23 cellular contexts compared by ENCODE assay signal in the genomic region with DNA sequence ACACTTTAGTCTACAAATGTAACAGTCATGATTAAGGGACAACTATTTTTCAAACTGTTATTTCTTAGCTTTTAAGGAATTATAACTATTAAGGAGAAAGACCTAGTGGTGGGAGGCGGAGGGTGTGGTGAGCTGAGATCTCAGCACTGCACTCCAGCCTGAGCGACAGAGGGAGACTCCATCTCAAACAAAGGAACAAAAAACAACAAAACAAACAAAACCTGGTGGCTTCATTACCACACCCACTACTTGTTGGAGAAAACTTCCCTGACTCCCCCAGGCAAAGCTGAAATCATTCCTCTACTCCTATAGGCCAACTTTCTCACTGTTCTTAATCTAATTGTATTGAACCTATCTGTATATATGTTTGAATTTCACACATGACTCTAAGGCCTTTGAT. TPM values are rescaled to one million over a fixed set of nuclear protein-coding genes. Genes with fewer than 3 reads are reported as not detected.
DNase-seq lines count a peak whose midpoint lies in the region; ATAC-seq, FAIRE-seq and TF ChIP-seq lines count a peak whose summit lies in the region.
"Had no signal": no experiment of that assay in that cellular context is flagged by ENCODE, and none has a peak within 500 bp of the region (broad histone marks: within the 10 kb centered on the region; RNA-seq: fewer than 3 reads in every experiment).

No MANE protein-coding gene starts in this region.

- H3K36me3 Mint-ChIP-seq in CD8-positive, alpha-beta memory T cell = peaks cover 3 to 40% (median 16%) of the 10 kb centered on the region in 3 donors
- H3K36me3 Mint-ChIP-seq in astrocyte (ENCODE audit: low read depth, unreplicated experiment) (no peaks in the 10 kb centered on the region), naive B cell (peaks cover 14 to 21% of the 10 kb centered on the region in 2 donors), HFFc6 (ENCODE audit: low read depth) (peaks cover 14% of the 10 kb centered on the region)

- no peak overlapping the region for H3K4me2 ChIP-seq in astrocyte (ENCODE audit: low read length)

- DNase-seq in CD8-positive, alpha-beta memory T cell = no peak
- DNase-seq in astrocyte (ENCODE audit: low read depth) = no peak
- no peak for DNase-seq in naive B cell
- DNase-seq in HFFc6 = no peak
- no peak for DNase-seq in DMS 273 treated with DMSO at 0.1 percent for 48 hours (lab: John Stamatoyannopoulos, UW)
- DNase-seq in foreskin fibroblast = no peak
- DNase-seq: activated CD4-positive, alpha-beta memory T cell treated with anti-CD3 and anti-CD28 coated beads, Interleukin-2, amount 10 ng/mL, durations not matched to agents 7 days and 5 days; activated gamma-delta T cell treated with Interleukin-2 at 50 U/mL for 16 hours; body of pancreas; foreskin keratinocyte; GF-D8; GM23248; KG1; left lung; midbrain; NCI-H1694; NCI-H2171 treated with DMSO at 0.1 percent for 48 hours; NCI-H526 treated with DMSO at 0.1 percent for 48 hours; stomach; tibial artery had no signal

- no peak overlapping the region for H2AFZ ChIP-seq in astrocyte (ENCODE audit: low read depth, low read length)
- H2AFZ ChIP-seq: GM23248, hepatocyte had no signal

- H3K27ac ChIP-seq in CD8-positive, alpha-beta memory T cell (ENCODE audit: low read depth, low read length) = no peak overlapping the region
- H3K27ac ChIP-seq in HUES6 (ENCODE audit: low read depth, low read length) (no peak overlapping the region), astrocyte (ENCODE audit: low read depth, low read length) (no peak overlapping the region)
- H3K27ac ChIP-seq: body of pancreas, foreskin keratinocyte, GM23248, hepatocyte, left lung, prostate gland, stomach, tibial artery had no signal

- peak overlapping the region in 7 of 8 donors; percentile 6 to 98 (median 52) for H3K27ac Mint-ChIP-seq in CD8-positive, alpha-beta memory T cell
- H3K27ac Mint-ChIP-seq in astrocyte (ENCODE audit: unreplicated experiment) (no peak overlapping the region), naive B cell (peak overlapping the region in 5 of 6 donors; percentile 55 to 84 (median 72)), HFFc6 (no peak overlapping the region)
- H3K27ac Mint-ChIP-seq: activated CD4-positive, alpha-beta memory T cell treated with anti-CD3 and anti-CD28 coated beads, Interleukin-2, amount 10 ng/mL, durations not matched to agents 7 days and 5 days had no signal

- H3K4me3 Mint-ChIP-seq in CD8-positive, alpha-beta memory T cell = peak overlapping the region in 2 of 7 donors; percentile 24 to 67
- H3K4me3 Mint-ChIP-seq in astrocyte (ENCODE audit: unreplicated experiment) = peak overlapping the region; percentile 0
- peak overlapping the region in 1 of 8 donors; percentile 96 for H3K4me3 Mint-ChIP-seq in naive B cell
- H3K4me3 Mint-ChIP-seq in HFFc6 = no peak overlapping the region
- H3K4me3 Mint-ChIP-seq: activated CD4-positive, alpha-beta memory T cell treated with anti-CD3 and anti-CD28 coated beads, Interleukin-2, amount 10 ng/mL, durations not matched to agents 7 days and 5 days had no signal

- H3K27me3 ChIP-seq in CD8-positive, alpha-beta memory T cell (ENCODE audit: insufficient read depth, low read length, poor library complexity, severe bottlenecking) = no peaks in the 10 kb centered on the region
- H3K27me3 ChIP-seq in HUES6 (ENCODE audit: control insufficient read depth, insufficient read depth, low read length) (no peaks in the 10 kb centered on the region), astrocyte (ENCODE audit: insufficient read depth, low read length) (no peaks in the 10 kb centered on the region)
- H3K27me3 ChIP-seq: body of pancreas, foreskin keratinocyte, hepatocyte, left lung, stomach, tibial artery had no signal

- peaks cover 50 to 65% (median 63%) of the 10 kb centered on the region in 3 donors for H3K4me1 Mint-ChIP-seq in CD8-positive, alpha-beta memory T cell
- H3K4me1 Mint-ChIP-seq in astrocyte (ENCODE audit: low read depth, unreplicated experiment) = peaks cover 13% of the 10 kb centered on the region
- peaks cover 40 to 57% (median 42%) of the 10 kb centered on the region in 3 donors for H3K4me1 Mint-ChIP-seq in naive B cell
- H3K4me1 Mint-ChIP-seq in HFFc6 (ENCODE audit: low read depth) = peaks cover 46% of the 10 kb centered on the region

- peaks cover 0 to 2% of the 10 kb centered on the region in 2 donors for H3K27me3 Mint-ChIP-seq in CD8-positive, alpha-beta memory T cell
- no peaks in the 10 kb centered on the region for H3K27me3 Mint-ChIP-seq in astrocyte (ENCODE audit: low read depth, unreplicated experiment)
- no peaks in the 10 kb centered on the region for H3K27me3 Mint-ChIP-seq in naive B cell
- H3K27me3 Mint-ChIP-seq in HFFc6 (ENCODE audit: insufficient read depth) = no peaks in the 10 kb centered on the region; the same call in 1 of the 2 replicates
- H3K27me3 Mint-ChIP-seq: activated CD4-positive, alpha-beta memory T cell treated with anti-CD3 and anti-CD28 coated beads, Interleukin-2, amount 10 ng/mL, durations not matched to agents 7 days and 5 days had no signal

- H4K20me1 ChIP-seq in astrocyte (ENCODE audit: insufficient read depth, low read length) = no peaks in the 10 kb centered on the region

- no peak for FAIRE-seq in astrocyte (lab: Jason Lieb, UNC)

- TF ChIP-seq CTCF in astrocyte (IDR thresholded peaks at IDR 0.05; ENCODE audit: insufficient read depth, low read depth, low read length) (no peak), HFFc6 (IDR thresholded peaks at IDR 0.05) (no peak), foreskin fibroblast (IDR thresholded peaks at IDR 0.05; ENCODE audit: low read depth, low read length) (no peak)

- H3K36me3 ChIP-seq in CD8-positive, alpha-beta memory T cell (ENCODE audit: insufficient read depth, low read length) = no peaks in the 10 kb centered on the region
- H3K36me3 ChIP-seq in HUES6 (ENCODE audit: control insufficient read depth, insufficient read depth, low read length) (peaks cover 3% of the 10 kb centered on the region), astrocyte (ENCODE audit: insufficient read depth, low read length) (no peaks in the 10 kb centered on the region)
- H3K36me3 ChIP-seq: left lung, prostate gland had no signal

- H3K9me3 Mint-ChIP-seq in CD8-positive, alpha-beta memory T cell = no peaks in the 10 kb centered on the region
- H3K9me3 Mint-ChIP-seq in astrocyte (ENCODE audit: unreplicated experiment) (no peaks in the 10 kb centered on the region), naive B cell (no peaks in the 10 kb centered on the region), HFFc6 (no peaks in the 10 kb centered on the region)
- H3K9me3 Mint-ChIP-seq: activated CD4-positive, alpha-beta memory T cell treated with anti-CD3 and anti-CD28 coated beads, Interleukin-2, amount 10 ng/mL, durations not matched to agents 7 days and 5 days had no signal

- H3K4me3 ChIP-seq in CD8-positive, alpha-beta memory T cell (ENCODE audit: low read length) = no peak overlapping the region
- no peak overlapping the region for H3K4me3 ChIP-seq in HUES6 (ENCODE audit: low read depth, low read length)
- H3K4me3 ChIP-seq in astrocyte (ENCODE audit: insufficient read depth, low read depth, low read length) = no peak overlapping the region
- no peak overlapping the region for H3K4me3 ChIP-seq in foreskin fibroblast (ENCODE audit: low read depth in 1 of 2, low read length in 2 of 2)
- H3K4me3 ChIP-seq: body of pancreas, GM23248, hepatocyte, left lung, prostate gland, stomach, tibial artery had no signal

- POLR2A ChIA-PET in CD8-positive, alpha-beta memory T cell (lab: Charles Lee) = no interaction called here

- peaks cover 58% of the 10 kb centered on the region for H3K79me2 ChIP-seq in astrocyte (ENCODE audit: insufficient read depth, low read length)

- H3K9me3 ChIP-seq in CD8-positive, alpha-beta memory T cell (ENCODE audit: low read length) = no peaks in the 10 kb centered on the region
- H3K9me3 ChIP-seq in HUES6 (ENCODE audit: control insufficient read depth, insufficient read depth, low read depth, low read length) (no peaks in the 10 kb centered on the region), astrocyte (ENCODE audit: insufficient read depth, low read depth, low read length) (no peaks in the 10 kb centered on the region)
- H3K9me3 ChIP-seq: body of pancreas, left lung, prostate gland, stomach, tibial artery had no signal

- H3K9ac ChIP-seq in HUES6 (ENCODE audit: low read length) (peak overlapping the region; percentile 37), astrocyte (ENCODE audit: low read length) (no peak overlapping the region)
- H3K9ac ChIP-seq: GM23248 had no signal

- H3K4me1 ChIP-seq in CD8-positive, alpha-beta memory T cell (ENCODE audit: insufficient read depth, low read length) = peaks cover 32% of the 10 kb centered on the region
- H3K4me1 ChIP-seq in HUES6 (ENCODE audit: control insufficient read depth, insufficient read depth, low read length) (peaks cover 19% of the 10 kb centered on the region), astrocyte (ENCODE audit: insufficient read depth, low read length) (peaks cover 9% of the 10 kb centered on the region)
- H3K4me1 ChIP-seq: foreskin keratinocyte had no signal

- no peak for ATAC-seq in naive B cell (ENCODE audit: low read depth in 2 of 2)
- ATAC-seq: body of pancreas, foreskin keratinocyte, left lung had no signal

- CTCF ChIA-PET in CD8-positive, alpha-beta memory T cell (lab: Charles Lee) = interaction anchor here (1.0 kb wide), 1 partner anchor 8 kb away, joined by 4 read pairs; no protein-coding TSS in a partner anchor

RNA-seq across cellular contexts. Expression of a gene that starts 3.2 kb away (rescaled TPM):
- 10 to 100 TPM; 30.6 to 35.5 TPM for total RNA-seq in CD8-positive, alpha-beta memory T cell
- polyA plus RNA-seq in CD8-positive, alpha-beta memory T cell = 40.3 TPM
- total RNA-seq in astrocyte = 18.9 and 21.7 TPM in 2 replicates
- 10 to 100 TPM; 31.8 to 48.6 (median 39.7) TPM for polyA plus RNA-seq in naive B cell (ENCODE audit: low read depth in 6 of 6)
- total RNA-seq in HFFc6 (2021; fragmentation: NEBNext Ultra II Directional; extraction: Animal tissue kit (Norgen Biotek cat#: 25700)) = 10 to 100 TPM; 13.4 to 17.6 (median 15.5) TPM

Comparison
In these comparisons a context has a peak if more than half of its experiments do, and no peak if none do; other contexts are left out.
1. H3K27ac Mint-ChIP-seq: peak in CD8-positive, alpha-beta memory T cell (7 of 8) and naive B cell (5 of 6); none in astrocyte (single experiment) and HFFc6 (single experiment).